Comparison of ENCODE assay signal across 22 cellular contexts in the genomic region with DNA sequence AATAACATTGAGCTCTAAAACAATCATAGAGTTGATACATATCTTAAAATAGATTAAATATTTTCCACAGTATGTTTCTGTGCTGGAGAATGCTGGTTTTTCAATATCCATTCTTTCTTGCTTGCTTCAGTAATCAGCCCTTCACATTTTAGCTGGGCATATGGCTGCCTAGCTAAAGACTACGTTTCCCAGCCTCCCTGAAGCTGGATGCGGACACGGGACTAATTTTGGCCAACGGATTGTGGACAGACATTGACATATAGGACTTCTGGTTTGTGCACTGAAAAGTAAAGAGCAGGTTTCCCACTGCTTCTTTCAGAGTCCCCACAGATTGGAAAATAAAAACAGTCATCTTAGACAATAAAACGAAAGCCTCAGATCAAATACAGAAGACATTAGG.
A peak's percentile ranks its signal among the peaks of the same experiment; 100 is the strongest.
DNase-seq lines count a peak whose midpoint lies in the region; ATAC-seq, FAIRE-seq and TF ChIP-seq lines count a peak whose summit lies in the region.
"Had no signal": no experiment of that assay in that cellular context is flagged by ENCODE, and none has a peak within 500 bp of the region (broad histone marks: within the 10 kb centered on the region; RNA-seq: fewer than 3 reads in every experiment).

No MANE protein-coding gene starts in this region.

- 91% methylated on average over 5 of the region's 5 CpGs; no CpG with 5 or more reads in 1 of the 2 experiments for WGBS in H1 (ENCODE audit: extremely low coverage in 1 of 2, insufficient coverage in 1 of 2, insufficient read length in 1 of 2, insufficient replicate concordance in 2 of 2, low coverage in 1 of 2, low lambda C conversion rate in 2 of 2, missing lambda C conversion rate in 1 of 2), 2 experiments

- no peak for TF ChIP-seq POLR2A in H1 (IDR thresholded peaks at IDR 0.05; ENCODE audit: control extremely low read depth in 1 of 2, low read depth in 2 of 2, low read length in 2 of 2)

- no peaks in the 10 kb centered on the region for H3K36me3 Mint-ChIP-seq in WTC11
- peaks cover 4% of the 10 kb centered on the region for H3K36me3 Mint-ChIP-seq in nephron (ENCODE audit: low read depth)
- no peaks in the 10 kb centered on the region for H3K36me3 Mint-ChIP-seq in activated T-cell treated with anti-CD3 and anti-CD28 coated beads, Interleukin-2, amount 50 U/mL, for 24 hours (ENCODE audit: low read depth)
- H3K36me3 Mint-ChIP-seq: CD4-positive, CD25-positive, alpha-beta regulatory T cell; CD8-positive, alpha-beta memory T cell had no signal

- TF ChIP-seq CTCF in WTC11 (IDR thresholded peaks at IDR 0.05) (no peak), H1 (IDR thresholded peaks at IDR 0.05; ENCODE audit: control extremely low read depth in 1 of 3, insufficient read depth in 1 of 3, low read depth in 1 of 3, low read length in 3 of 3) (no peak), nephron (IDR thresholded peaks at IDR 0.05; ENCODE audit: unreplicated experiment in 3 of 3) (no peak)

- no peak overlapping the region for H3K14ac ChIP-seq in H1 (ENCODE audit: insufficient read length)

- no peaks in the 10 kb centered on the region for H3K23me2 ChIP-seq in H1 (ENCODE audit: low read depth, low read length)

- H3K23ac ChIP-seq in H1 (ENCODE audit: insufficient read length) = no peak overlapping the region

- no peak overlapping the region for H2BK5ac ChIP-seq in H1 (ENCODE audit: low read depth, low read length)

- H4K5ac ChIP-seq in H1 (ENCODE audit: insufficient read length, low read depth, low read length) = no peak overlapping the region

- no peak overlapping the region for H2BK15ac ChIP-seq in H1 (ENCODE audit: low read length)

- peaks cover 0 to 3% (median 0%) of the 10 kb centered on the region in 4 experiments; a peak in 1 of 7 replicates for H3K4me1 ChIP-seq in H1 (replicated peaks in 1 of 4; ENCODE audit: control insufficient read depth in 3 of 4, insufficient read depth in 4 of 4, low read length in 3 of 4)
- H3K4me1 ChIP-seq: BE2C had no signal

- H2BK12ac ChIP-seq in H1 (ENCODE audit: low read depth, low read length) = no peak overlapping the region

- no peak for DNase-seq in WTC11 (ENCODE audit: low spot score)
- DNase-seq in H1 (ENCODE audit: low read depth in 1 of 2, low spot score in 2 of 2) = no peak
- DNase-seq in anterior cingulate cortex (lab: John Stamatoyannopoulos, UW) = no peak
- no peak for DNase-seq in kidney glomerular epithelial cell (lab: John Stamatoyannopoulos, UW)
- no peak for DNase-seq in activated T-cell treated with anti-CD3 and anti-CD28 coated beads, Interleukin-2, amount 50 U/mL, for 24 hours
- DNase-seq: ACHN; BE2C; C1 segment of cervical spinal cord; CD4-positive, CD25-positive, alpha-beta regulatory T cell; CD8-positive, alpha-beta memory T cell; COR-L47; DMS153; DMS79; GDM1; H7 had no signal

- H3K79me2 ChIP-seq in H1 (ENCODE audit: control insufficient read depth in 1 of 2, insufficient read depth in 2 of 2, low read length in 2 of 2) = no peaks in the 10 kb centered on the region

- no peak for TF ChIP-seq EP300 in H1 (IDR thresholded peaks at IDR 0.05; ENCODE audit: borderline replicate concordance in 1 of 2, low read depth in 2 of 2, low read length in 2 of 2)

- H4K20me1 ChIP-seq in H1 (replicated peaks in 1 of 2; ENCODE audit: control insufficient read depth in 1 of 2, insufficient read depth in 2 of 2, low read length in 2 of 2) = no peaks in the 10 kb centered on the region

- H2BK120ac ChIP-seq in H1 (replicated peaks; ENCODE audit: low read depth, low read length) = no peak overlapping the region

- H3K4me1 Mint-ChIP-seq in WTC11 (peaks cover 27% of the 10 kb centered on the region), nephron (peaks cover 61% of the 10 kb centered on the region)
- H3K4me1 Mint-ChIP-seq in activated T-cell treated with anti-CD3 and anti-CD28 coated beads, Interleukin-2, amount 50 U/mL, for 24 hours (ENCODE audit: low read depth) = no peaks in the 10 kb centered on the region
- H3K4me1 Mint-ChIP-seq: CD4-positive, CD25-positive, alpha-beta regulatory T cell; CD8-positive, alpha-beta memory T cell had no signal

- no peaks in the 10 kb centered on the region for H3K9me3 ChIP-seq in H1 (ENCODE audit: insufficient read depth in 2 of 2, low read depth in 1 of 2, low read length in 1 of 2)
- H3K9me3 ChIP-seq: BE2C had no signal

- H3K4me2 ChIP-seq in H1 (ENCODE audit: insufficient read depth in 1 of 2, low read depth in 2 of 2, low read length in 2 of 2) = no peak overlapping the region
- H3K4me2 ChIP-seq: GM23338 had no signal

- no peak overlapping the region for H3K4ac ChIP-seq in H1 (replicated peaks; ENCODE audit: insufficient read length, low read depth, low read length)

- no peak overlapping the region for H2AK5ac ChIP-seq in H1 (ENCODE audit: low read depth, low read length)

- H3K27me3 Mint-ChIP-seq in WTC11 (ENCODE audit: low read depth) (no peaks in the 10 kb centered on the region), nephron (ENCODE audit: low read depth) (no peaks in the 10 kb centered on the region)
- H3K27me3 Mint-ChIP-seq in activated T-cell treated with anti-CD3 and anti-CD28 coated beads, Interleukin-2, amount 50 U/mL, for 24 hours = peaks cover 17% of the 10 kb centered on the region

- no peaks in the 10 kb centered on the region for H3K79me1 ChIP-seq in H1 (ENCODE audit: low read depth, low read length)

- POLR2A ChIA-PET in WTC11 (lab: Charles Lee) (no interaction called here), H1 (lab: Charles Lee; ENCODE audit: partially characterized antibody) (no interaction called here)

- H3K4me3 ChIP-seq in H1 (ENCODE audit: extremely low read depth in 1 of 4, insufficient read depth in 2 of 4, low read depth in 3 of 4, low read length in 4 of 4) = no peak overlapping the region
- H3K4me3 ChIP-seq: GM23338 had no signal

- H3K4me3 Mint-ChIP-seq in WTC11 (no peak overlapping the region), nephron (peak overlapping the region; percentile 5 to 26 (median 11))
- H3K4me3 Mint-ChIP-seq in activated T-cell treated with anti-CD3 and anti-CD28 coated beads, Interleukin-2, amount 50 U/mL, for 24 hours = no peak overlapping the region
- H3K4me3 Mint-ChIP-seq: CD4-positive, CD25-positive, alpha-beta regulatory T cell; CD8-positive, alpha-beta memory T cell; GM23338 had no signal

- no peak overlapping the region for H3K27ac Mint-ChIP-seq in WTC11
- H3K27ac Mint-ChIP-seq in nephron = peak overlapping the region; percentile 80 to 94 (median 92)
- no peak overlapping the region for H3K27ac Mint-ChIP-seq in activated T-cell treated with anti-CD3 and anti-CD28 coated beads, Interleukin-2, amount 50 U/mL, for 24 hours
- H3K27ac Mint-ChIP-seq: CD4-positive, CD25-positive, alpha-beta regulatory T cell; CD8-positive, alpha-beta memory T cell; GM23338 had no signal

- no peak overlapping the region for H3K56ac ChIP-seq in H1 (replicated peaks; ENCODE audit: insufficient read length, low read depth, low read length)

- CTCF ChIA-PET in WTC11 (lab: Charles Lee) (interaction anchor here (1.5 kb wide), 1 partner anchor 93 kb away, joined by 3 read pairs; no protein-coding TSS in a partner anchor), H1 (lab: Charles Lee; ENCODE audit: partially characterized antibody) (interaction anchor here (1.6 kb wide), 1 partner anchor 94 kb away, joined by 7 read pairs; no protein-coding TSS in a partner anchor)

- TF ChIP-seq RAD21 in H1 (IDR thresholded peaks at IDR 0.05 in 1 of 2, conservative IDR thresholded peaks at IDR 0.05 in 1 of 2; ENCODE audit: low read depth in 2 of 2, low read length in 2 of 2) = no peak

- no peak overlapping the region for H4K91ac ChIP-seq in H1 (replicated peaks; ENCODE audit: insufficient read length, low read length)

- no peak overlapping the region for H4K8ac ChIP-seq in H1 (ENCODE audit: extremely low read depth, insufficient read depth, low read length)

- H3K9ac ChIP-seq in H1 (replicated peaks in 1 of 4; ENCODE audit: extremely low read depth in 1 of 4, low read depth in 3 of 4, low read length in 3 of 4) = no peak overlapping the region

- no peaks in the 10 kb centered on the region for H3K36me3 ChIP-seq in H1 (ENCODE audit: control insufficient read depth in 2 of 4, insufficient read depth in 4 of 4, low read length in 3 of 4)
- H3K36me3 ChIP-seq: BE2C had no signal

- H3K27ac ChIP-seq in H1 (ENCODE audit: low read depth, low read length) = no peak overlapping the region
- H3K27ac ChIP-seq: HL-60 had no signal

- no peak overlapping the region for H2AFZ ChIP-seq in H1 (ENCODE audit: low read length)
- H2AFZ ChIP-seq: GM23338 had no signal

- no peak overlapping the region for H3K18ac ChIP-seq in H1 (ENCODE audit: extremely low read depth, low read length)

- FAIRE-seq in H1 (lab: Jason Lieb, UNC) = no peak
- FAIRE-seq: A204.1, GM12892 had no signal

- no peak overlapping the region for H2BK20ac ChIP-seq in H1 (ENCODE audit: low read length)

- no peaks in the 10 kb centered on the region for H3K27me3 ChIP-seq in H1 (replicated peaks in 1 of 4; ENCODE audit: control insufficient read depth in 3 of 4, extremely low read depth in 1 of 4, insufficient read depth in 3 of 4, low read length in 3 of 4)
- H3K27me3 ChIP-seq: BE2C had no signal

- no peaks in the 10 kb centered on the region for H3K9me3 Mint-ChIP-seq in WTC11
- no peaks in the 10 kb centered on the region for H3K9me3 Mint-ChIP-seq in nephron
- no peaks in the 10 kb centered on the region for H3K9me3 Mint-ChIP-seq in activated T-cell treated with anti-CD3 and anti-CD28 coated beads, Interleukin-2, amount 50 U/mL, for 24 hours
- H3K9me3 Mint-ChIP-seq: CD8-positive, alpha-beta memory T cell; GM23338 had no signal

- no peak for ATAC-seq in WTC11
- no peak for ATAC-seq in GM18502 (IDR thresholded peaks at IDR 0.05; ENCODE audit: poor library complexity, unreplicated experiment)
- ATAC-seq: GM23338, HCT116 had no signal

TF ChIP-seq in H1, 55 proteins besides CTCF, POLR2A, EP300 and RAD21 (continues in another document):
- TF ChIP-seq MAFK (IDR thresholded peaks at IDR 0.05; ENCODE audit: low read depth, low read length) = no peak
- no peak for TF ChIP-seq GABPA (IDR thresholded peaks at IDR 0.05; ENCODE audit: borderline replicate concordance, insufficient read depth, low read length)
- peak; percentile 61; the same call in 1 of the 2 replicates for TF ChIP-seq YY1 (IDR thresholded peaks at IDR 0.05; ENCODE audit: low read depth, low read length)
- no peak for TF ChIP-seq ASH2L (IDR thresholded peaks at IDR 0.05; ENCODE audit: low read length)
- peak; percentile 29; the same call in 1 of the 2 replicates for TF ChIP-seq SIX5 (IDR thresholded peaks at IDR 0.05; ENCODE audit: low read depth, low read length)
- no peak for TF ChIP-seq EGR1 (IDR thresholded peaks at IDR 0.05; ENCODE audit: borderline replicate concordance, low read depth, low read length)
- no peak for TF ChIP-seq RFX5 (IDR thresholded peaks at IDR 0.05; ENCODE audit: borderline replicate concordance, low read depth, low read length)
- TF ChIP-seq HDAC6 (IDR thresholded peaks at IDR 0.05; ENCODE audit: low read depth, low read length) = no peak
- TF ChIP-seq, protein P1, sequence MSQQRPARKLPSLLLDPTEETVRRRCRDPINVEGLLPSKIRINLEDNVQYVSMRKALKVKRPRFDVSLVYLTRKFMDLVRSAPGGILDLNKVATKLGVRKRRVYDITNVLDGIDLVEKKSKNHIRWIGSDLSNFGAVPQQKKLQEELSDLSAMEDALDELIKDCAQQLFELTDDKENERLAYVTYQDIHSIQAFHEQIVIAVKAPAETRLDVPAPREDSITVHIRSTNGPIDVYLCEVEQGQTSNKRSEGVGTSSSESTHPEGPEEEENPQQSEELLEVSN (IDR thresholded peaks at IDR 0.05) = no peak

Comparison
In these comparisons a context has a peak if more than half of its experiments do, and no peak if none do; other contexts are left out.
1. H3K27ac Mint-ChIP-seq: peak in nephron (3 of 3); none in WTC11 (single experiment) and activated T-cell treated with anti-CD3 and anti-CD28 coated beads, Interleukin-2, amount 50 U/mL, for 24 hours (single experiment).
2. H3K4me3 Mint-ChIP-seq: peak in nephron (3 of 3); none in WTC11 (single experiment) and activated T-cell treated with anti-CD3 and anti-CD28 coated beads, Interleukin-2, amount 50 U/mL, for 24 hours (single experiment).